ENCODE assay signal across 8 cellular contexts in genomic region chr5:66306105-66306843, GRCh38.
DNase-seq lines count a peak whose midpoint lies in the region; ATAC-seq and TF ChIP-seq lines count a peak whose summit lies in the region.

No MANE protein-coding gene starts in this region.

- WGBS in esophagus muscularis mucosa = 39% methylated on average over 9 of the region's 9 CpGs

- peak; percentile 65 for ATAC-seq in activated CD8-positive, alpha-beta memory T cell treated with anti-CD3 and anti-CD28 coated beads, Interleukin-2, amount 10 ng/mL, durations not matched to agents 7 days and 5 days
- peak; percentile 73 for ATAC-seq in HG02852 (IDR thresholded peaks at IDR 0.05; ENCODE audit: unreplicated experiment)
- ATAC-seq in GM21447 (IDR thresholded peaks at IDR 0.05; ENCODE audit: unreplicated experiment) = no peak

- CTCF ChIA-PET in activated CD8-positive, alpha-beta memory T cell treated with anti-CD3 and anti-CD28 coated beads, Interleukin-2, amount 10 ng/mL, durations not matched to agents 7 days and 5 days (lab: Charles Lee) = interaction anchor here (0.5 to 3.9 kb wide), 60 partner anchors 8 to 1974 kb away, joined by 3 to 32 read pairs (median 4); no protein-coding TSS in a partner anchor

- intact Hi-C loops in esophagus muscularis mucosa (cut with DNase I) = loop anchor here (5.0 to 10.0 kb wide), 2 partner anchors 451 to 899 kb away; no protein-coding TSS in a partner anchor

- H3K4me1 Mint-ChIP-seq in activated CD8-positive, alpha-beta memory T cell treated with anti-CD3 and anti-CD28 coated beads, Interleukin-2, amount 10 ng/mL, durations not matched to agents 7 days and 5 days = peaks cover 2% of the 10 kb centered on the region

- no peaks in the 10 kb centered on the region for H3K36me3 ChIP-seq in esophagus muscularis mucosa

- H3K27ac ChIP-seq in VCaP (no peak overlapping the region), esophagus muscularis mucosa (replicated peaks in 1 of 4) (no peak overlapping the region)

- TF ChIP-seq EP300 in esophagus muscularis mucosa (IDR thresholded peaks at IDR 0.05) = no peak

- no peak overlapping the region for H3K27ac Mint-ChIP-seq in activated CD8-positive, alpha-beta memory T cell treated with anti-CD3 and anti-CD28 coated beads, Interleukin-2, amount 10 ng/mL, durations not matched to agents 7 days and 5 days

- no peak overlapping the region for H3K4me3 ChIP-seq in esophagus muscularis mucosa

- TF ChIP-seq POLR2A in esophagus muscularis mucosa (IDR thresholded peaks at IDR 0.05; ENCODE audit: low read depth) = no peak

- no peak overlapping the region for H3K4me3 Mint-ChIP-seq in activated CD8-positive, alpha-beta memory T cell treated with anti-CD3 and anti-CD28 coated beads, Interleukin-2, amount 10 ng/mL, durations not matched to agents 7 days and 5 days

- H3K4me1 ChIP-seq in esophagus muscularis mucosa = peaks cover 10 to 15% (median 13%) of the 10 kb centered on the region in 4 donors

- peak; percentile 49 for DNase-seq in activated CD8-positive, alpha-beta memory T cell treated with anti-CD3 and anti-CD28 coated beads, Interleukin-2, amount 10 ng/mL, durations not matched to agents 7 days and 5 days
- DNase-seq in activated CD8-positive, alpha-beta memory T cell treated with anti-CD3 and anti-CD28 coated beads for 24 hours = no peak
- peak; percentile 42 to 68 for DNase-seq in NCI-H2081 (lab: John Stamatoyannopoulos, UW)
- DNase-seq in esophagus muscularis mucosa (ENCODE audit: extremely low spot score) = no peak
- DNase-seq in mucosa of gallbladder (ENCODE audit: low spot score) = peak; percentile 55

- no peaks in the 10 kb centered on the region for H3K36me3 Mint-ChIP-seq in activated CD8-positive, alpha-beta memory T cell treated with anti-CD3 and anti-CD28 coated beads, Interleukin-2, amount 10 ng/mL, durations not matched to agents 7 days and 5 days

- peaks cover 19% of the 10 kb centered on the region for H3K27me3 Mint-ChIP-seq in activated CD8-positive, alpha-beta memory T cell treated with anti-CD3 and anti-CD28 coated beads, Interleukin-2, amount 10 ng/mL, durations not matched to agents 7 days and 5 days

- no peaks in the 10 kb centered on the region for H3K9me3 ChIP-seq in esophagus muscularis mucosa

- no peaks in the 10 kb centered on the region for H3K9me3 Mint-ChIP-seq in activated CD8-positive, alpha-beta memory T cell treated with anti-CD3 and anti-CD28 coated beads, Interleukin-2, amount 10 ng/mL, durations not matched to agents 7 days and 5 days (ENCODE audit: low read depth)

- peak; percentile 91 for TF ChIP-seq CTCF in VCaP (conservative IDR thresholded peaks at IDR 0.05)
- peak; percentile 63 to 80 (median 63) for TF ChIP-seq CTCF in esophagus muscularis mucosa (IDR thresholded peaks at IDR 0.05)

- peaks cover 0 to 7% (median 0%) of the 10 kb centered on the region in 4 donors for H3K27me3 ChIP-seq in esophagus muscularis mucosa

Comparison
In these comparisons a context has a peak if more than half of its experiments do, and no peak if none do; other contexts are left out.
1. DNase-seq: peak in activated CD8-positive, alpha-beta memory T cell treated with anti-CD3 and anti-CD28 coated beads, Interleukin-2, amount 10 ng/mL, durations not matched to agents 7 days and 5 days (single experiment), NCI-H2081 (2 of 2) and mucosa of gallbladder (single experiment); none in activated CD8-positive, alpha-beta memory T cell treated with anti-CD3 and anti-CD28 coated beads for 24 hours (single experiment) and esophagus muscularis mucosa (single experiment).